Comparison of ENCODE assay signal across 9 cellular contexts in genomic region chr2:177604291-177605065, GRCh38.
DNase-seq lines count a peak whose midpoint lies in the region; ATAC-seq, FAIRE-seq and TF ChIP-seq lines count a peak whose summit lies in the region.
"Had no signal": no experiment of that assay in that cellular context is flagged by ENCODE, and none has a peak within 500 bp of the region (broad histone marks: within the 10 kb centered on the region; RNA-seq: fewer than 3 reads in every experiment).

No MANE protein-coding gene starts in this region.

- H3K27ac ChIP-seq in C4-2B (no peak overlapping the region), mesenchymal stem cell (ENCODE audit: low read length, poor library complexity, severe bottlenecking) (no peak overlapping the region)

- H3K27me3 ChIP-seq in mesenchymal stem cell (ENCODE audit: control insufficient read depth in 1 of 2, insufficient read depth in 1 of 2, low read length in 2 of 2): peaks cover 3 to 12% of the 10 kb centered on the region in 2 experiments

- no peaks in the 10 kb centered on the region for H3K4me1 ChIP-seq in mesenchymal stem cell (ENCODE audit: control insufficient read depth, insufficient read depth, low read depth, low read length)

- no peak overlapping the region for H2AK5ac ChIP-seq in mesenchymal stem cell (ENCODE audit: low read length, severe bottlenecking)

- H2AFZ ChIP-seq in mesenchymal stem cell (ENCODE audit: low read depth, low read length): peak overlapping the region; percentile 54

- H3K14ac ChIP-seq in mesenchymal stem cell (ENCODE audit: low read length in 2 of 2): no peak overlapping the region

- H2BK5ac ChIP-seq in mesenchymal stem cell (ENCODE audit: low read depth, low read length, poor library complexity, severe bottlenecking): no peak overlapping the region

- H3K4me2 ChIP-seq in mesenchymal stem cell (ENCODE audit: low read length, poor library complexity, severe bottlenecking): no peak overlapping the region

- no peak overlapping the region for H2BK15ac ChIP-seq in mesenchymal stem cell (ENCODE audit: low read depth, poor library complexity, severe bottlenecking)

- no peak overlapping the region for H2BK120ac ChIP-seq in mesenchymal stem cell (ENCODE audit: low read depth, low read length)

- DNase-seq in GM19239 (ENCODE audit: insufficient read length, low spot score): no peak
- peak; percentile 74 for DNase-seq in NCI-H82 (lab: John Stamatoyannopoulos, UW)
- peak; percentile 30 to 69 for DNase-seq in dermis microvascular lymphatic vessel endothelial cell (ENCODE audit: low read depth in 2 of 2)
- DNase-seq in mesenchymal stem cell: peak; percentile 71
- DNase-seq in stimulated activated CD4-positive, alpha-beta T cell treated with anti-CD3 and anti-CD28 coated beads, Interleukin-2, amount 100 ng/mL, for 24 hours: no peak
- DNase-seq: naive B cell had no signal

- FAIRE-seq in GM19239 (lab: Jason Lieb, UNC): peak; percentile 79

- no peak overlapping the region for H3K4ac ChIP-seq in mesenchymal stem cell (ENCODE audit: low read depth in 1 of 2, low read length in 2 of 2)

- H3K9me3 ChIP-seq in mesenchymal stem cell (ENCODE audit: control insufficient read depth, low read length): peaks cover 14% of the 10 kb centered on the region

- peak; percentile 75 for TF ChIP-seq CTCF in C4-2B (conservative IDR thresholded peaks at IDR 0.05)

- H3K23ac ChIP-seq in mesenchymal stem cell (ENCODE audit: low read length in 2 of 2): no peak overlapping the region

- peak overlapping the region in 1 of 2 experiments; percentile 56 for H3K4me3 ChIP-seq in mesenchymal stem cell (ENCODE audit: insufficient read depth in 1 of 2, low read depth in 1 of 2, low read length in 2 of 2)

- peak overlapping the region in 1 of 2 experiments; percentile 71 for H2BK12ac ChIP-seq in mesenchymal stem cell (ENCODE audit: low read length in 2 of 2)

- no peak overlapping the region for H4K8ac ChIP-seq in mesenchymal stem cell (ENCODE audit: low read length)

- WGBS in mesenchymal stem cell: 56% methylated on average over 3 of the region's 3 CpGs

- ATAC-seq in HG03045 (IDR thresholded peaks at IDR 0.05; ENCODE audit: unreplicated experiment) (no peak), GM21526 (IDR thresholded peaks at IDR 0.05; ENCODE audit: low FRiP score, unreplicated experiment) (no peak)

- H4K91ac ChIP-seq in mesenchymal stem cell (ENCODE audit: low read length): no peak overlapping the region

- peak overlapping the region; percentile 69 for H3K9ac ChIP-seq in mesenchymal stem cell (ENCODE audit: low read length)

- H3K36me3 ChIP-seq in mesenchymal stem cell (ENCODE audit: control insufficient read depth in 1 of 2, insufficient read depth in 2 of 2, low read depth in 1 of 2, low read length in 2 of 2): no peaks in the 10 kb centered on the region

- H3K79me1 ChIP-seq in mesenchymal stem cell (replicated peaks; ENCODE audit: low read length, poor library complexity, severe bottlenecking): no peaks in the 10 kb centered on the region

- no peak overlapping the region for H3K18ac ChIP-seq in mesenchymal stem cell (ENCODE audit: low read depth in 1 of 2, low read length in 2 of 2)

Comparison
In these comparisons a context has a peak if more than half of its experiments do, and no peak if none do; other contexts are left out.
1. DNase-seq: peak in NCI-H82 (single experiment), dermis microvascular lymphatic vessel endothelial cell (2 of 2) and mesenchymal stem cell (single experiment); none in GM19239 (single experiment) and stimulated activated CD4-positive, alpha-beta T cell treated with anti-CD3 and anti-CD28 coated beads, Interleukin-2, amount 100 ng/mL, for 24 hours (0 of 2).